In genomic region chr2:85327757-85328617, GRCh38 we compare ENCODE assay signal across 8 cellular contexts. TPM values are rescaled to one million over a fixed set of nuclear protein-coding genes. Genes with fewer than 3 reads are reported as not detected.
DNase-seq lines count a peak whose midpoint lies in the region; ATAC-seq, FAIRE-seq and TF ChIP-seq lines count a peak whose summit lies in the region.

Gene TGOLN2, minus strand, starts transcription at chr2:85327989. Its CDS starts 27 bp downstream, at chr2:85327962.

- peak; percentile 87 for ATAC-seq in HG02798 (IDR thresholded peaks at IDR 0.05; ENCODE audit: poor library complexity, unreplicated experiment)
- ATAC-seq in activated naive CD8-positive, alpha-beta T cell treated with anti-CD3 and anti-CD28 coated beads, Interleukin-2, amount 50 U/mL, for 24 hours = peak; percentile 93

- H3K9me3 ChIP-seq in cardiac muscle cell (ENCODE audit: low read depth) (no peaks in the 10 kb centered on the region), parathyroid adenoma (ENCODE audit: control insufficient read depth, low read length) (no peaks in the 10 kb centered on the region), tibial artery (no peaks in the 10 kb centered on the region)

- H3K9ac ChIP-seq in parathyroid adenoma = peak within 1 kb of the TSS; percentile 77

- peak within 1 kb of the TSS; percentile 92 for H3K4me3 Mint-ChIP-seq in activated naive CD8-positive, alpha-beta T cell treated with anti-CD3 and anti-CD28 coated beads, Interleukin-2, amount 50 U/mL, for 24 hours

- H3K27me3 Mint-ChIP-seq in activated naive CD8-positive, alpha-beta T cell treated with anti-CD3 and anti-CD28 coated beads, Interleukin-2, amount 50 U/mL, for 24 hours = no peaks in the 10 kb centered on the region

- peaks cover 39% of the 10 kb centered on the region for H3K4me1 Mint-ChIP-seq in activated naive CD8-positive, alpha-beta T cell treated with anti-CD3 and anti-CD28 coated beads, Interleukin-2, amount 50 U/mL, for 24 hours

- peak; percentile 91 for FAIRE-seq in GM12891 (lab: Jason Lieb, UNC)

- TF ChIP-seq CTCF in cardiac muscle cell (IDR thresholded peaks at IDR 0.05; ENCODE audit: low read depth, low read length) (no peak), parathyroid adenoma (IDR thresholded peaks at IDR 0.05) (no peak), tibial artery (IDR thresholded peaks at IDR 0.05) (no peak)

- H3K27ac ChIP-seq in cardiac muscle cell = peak within 1 kb of the TSS; percentile 98
- peak within 1 kb of the TSS; percentile 95 for H3K27ac ChIP-seq in parathyroid adenoma
- peak within 1 kb of the TSS; percentile 88 to 96 for H3K27ac ChIP-seq in tibial artery

- intact Hi-C loops in tibial artery (cut with DNase I; ENCODE audit: low total_unique reads) = loop anchor here (1.0 to 10.0 kb wide), 2 partner anchors 26 to 237 kb away; partner anchors contain the start of genes ELMOD3, GGCX and RETSAT

- H3K9me3 Mint-ChIP-seq in activated naive CD8-positive, alpha-beta T cell treated with anti-CD3 and anti-CD28 coated beads, Interleukin-2, amount 50 U/mL, for 24 hours = no peaks in the 10 kb centered on the region

- peak; percentile 99 for TF ChIP-seq POLR2A in GM12891 (IDR thresholded peaks at IDR 0.05; ENCODE audit: low read depth, low read length)

- DNase-seq in GM12891 (ENCODE audit: insufficient read length, low spot score) (peak; percentile 91), NCI-H1436 (lab: John Stamatoyannopoulos, UW) (peak; percentile 93), SW480 (ENCODE audit: low spot score) (peak; percentile 91), cardiac muscle cell (ENCODE audit: low read depth in 1 of 2, low spot score in 1 of 2) (peak; percentile 92 to 96), tibial artery (peak; percentile 92 to 95)
- DNase-seq in activated naive CD8-positive, alpha-beta T cell treated with anti-CD3 and anti-CD28 coated beads, Interleukin-2, amount 50 U/mL, for 24 hours = peak; percentile 95

- peaks cover 27% of the 10 kb centered on the region for H3K4me1 ChIP-seq in cardiac muscle cell (ENCODE audit: low read depth)
- H3K4me1 ChIP-seq in parathyroid adenoma = peaks cover 26% of the 10 kb centered on the region
- peaks cover 0 to 51% (median 32%) of the 10 kb centered on the region in 4 donors for H3K4me1 ChIP-seq in tibial artery

- peak within 1 kb of the TSS; percentile 95 for H2AFZ ChIP-seq in parathyroid adenoma

- H3K36me3 ChIP-seq in cardiac muscle cell = peaks cover 19% of the 10 kb centered on the region
- no peaks in the 10 kb centered on the region for H3K36me3 ChIP-seq in parathyroid adenoma (ENCODE audit: control insufficient read depth, insufficient read depth, low read length)
- peaks cover 18 to 27% (median 19%) of the 10 kb centered on the region in 3 donors for H3K36me3 ChIP-seq in tibial artery

- H3K36me3 Mint-ChIP-seq in activated naive CD8-positive, alpha-beta T cell treated with anti-CD3 and anti-CD28 coated beads, Interleukin-2, amount 50 U/mL, for 24 hours (ENCODE audit: low read depth) = peaks cover 44% of the 10 kb centered on the region

- peak within 1 kb of the TSS; percentile 98 for H3K27ac Mint-ChIP-seq in activated naive CD8-positive, alpha-beta T cell treated with anti-CD3 and anti-CD28 coated beads, Interleukin-2, amount 50 U/mL, for 24 hours

- H3K4me3 ChIP-seq in cardiac muscle cell (peak within 1 kb of the TSS; percentile 73), parathyroid adenoma (ENCODE audit: low read depth, low read length) (peak within 1 kb of the TSS; percentile 96), tibial artery (peak within 1 kb of the TSS; percentile 82 to 87)

- H3K27me3 ChIP-seq in cardiac muscle cell = no peaks in the 10 kb centered on the region
- no peaks in the 10 kb centered on the region for H3K27me3 ChIP-seq in parathyroid adenoma (ENCODE audit: control insufficient read depth, insufficient read depth, low read length)
- H3K27me3 ChIP-seq in tibial artery = no peaks in the 10 kb centered on the region

- H3K4me2 ChIP-seq in parathyroid adenoma (ENCODE audit: low read length) = peak within 1 kb of the TSS; percentile 93

- peaks cover 21% of the 10 kb centered on the region for H3K79me2 ChIP-seq in parathyroid adenoma

TF ChIP-seq in GM12891, 5 proteins besides CTCF, POLR2A, EP300 and RAD21:
- peak; percentile 99 for TF ChIP-seq POLR2AphosphoS5 (IDR thresholded peaks at IDR 0.05; ENCODE audit: low read depth, low read length)
- TF ChIP-seq POU2F2 (IDR thresholded peaks at IDR 0.05; ENCODE audit: low read depth, low read length) = peak; percentile 92
- peak; percentile 61; the same call in 1 of the 2 replicates for TF ChIP-seq SPI1 (IDR thresholded peaks at IDR 0.05; ENCODE audit: low read depth, low read length)
- no peak for TF ChIP-seq PAX5 (IDR thresholded peaks at IDR 0.05; ENCODE audit: insufficient read depth, low read length, severe bottlenecking)
- TF ChIP-seq TAF1 (IDR thresholded peaks at IDR 0.05; ENCODE audit: low read depth, low read length) = peak; percentile 81

RNA-seq across cellular contexts. Expression of gene TGOLN2, which starts in this region (rescaled TPM):
- 36.5 TPM for polyA plus RNA-seq in GM12891 (2012; ENCODE audit: low read depth, missing spikeins)
- total RNA-seq in cardiac muscle cell = 36.6 and 56.1 TPM in 2 replicates
- polyA plus RNA-seq in cardiac muscle cell = 20.1 and 26.6 TPM in 2 replicates

Comparison
In these comparisons a context has a peak if more than half of its experiments do, and no peak if none do; other contexts are left out.
1. Peak in every context shown above with its lines: DNase-seq, ATAC-seq, H3K4me3 ChIP-seq and H3K27ac ChIP-seq.